In the genomic region with DNA sequence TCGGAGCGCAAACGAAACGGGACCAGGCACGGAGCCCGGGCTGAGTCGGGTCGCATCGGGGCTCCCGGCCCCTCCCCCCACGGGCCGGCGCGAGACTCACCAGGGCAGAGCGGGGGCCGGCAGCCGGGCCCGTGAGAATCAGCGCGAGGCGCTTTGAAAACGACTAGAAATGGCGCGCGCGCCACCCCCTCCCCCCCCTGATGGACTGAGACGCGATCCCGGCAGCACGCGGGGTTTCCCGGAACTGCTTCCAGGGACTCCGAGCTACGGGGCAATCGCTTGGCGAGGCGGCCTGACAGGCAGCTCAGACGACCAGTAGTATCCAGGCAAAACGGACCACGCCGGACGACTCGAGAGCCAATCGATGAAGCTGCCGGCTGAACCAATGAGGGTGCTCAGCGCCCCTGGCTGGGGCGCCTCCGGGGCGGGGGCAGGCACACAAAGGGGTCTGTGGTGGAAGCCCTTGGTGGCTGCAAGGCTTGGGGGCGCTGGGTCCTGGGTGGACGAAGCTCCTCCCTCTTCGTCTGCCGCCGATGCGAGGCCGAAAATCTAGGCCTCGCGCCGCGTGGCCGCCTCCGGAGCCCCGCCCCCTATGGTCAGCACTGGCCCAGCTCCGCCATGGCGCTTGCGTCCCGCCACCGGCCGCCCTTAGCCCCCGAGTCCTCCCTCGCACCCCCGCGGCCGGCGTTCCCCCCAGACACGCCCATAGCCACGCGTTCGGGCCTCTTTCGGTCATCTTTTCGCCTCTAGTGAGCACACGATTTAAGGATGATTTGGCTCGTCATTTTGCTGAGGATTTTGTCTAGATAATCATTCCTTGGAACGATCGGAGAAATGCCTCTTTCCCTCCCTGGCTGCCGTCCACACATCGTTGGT, we compare ENCODE assay signal across 1 cellular context.
TF ChIP-seq lines count a peak whose summit lies in the region.

A gene (minus strand): TSS at position 174 of the 876 bp plus-strand sequence. CDS start 3,276 bp downstream, outside the sequence.

TF ChIP-seq in HepG2, 621 proteins besides CTCF, POLR2A, EP300 and RAD21 (continued from another document and continues in another):
- TF ChIP-seq, protein P1, sequence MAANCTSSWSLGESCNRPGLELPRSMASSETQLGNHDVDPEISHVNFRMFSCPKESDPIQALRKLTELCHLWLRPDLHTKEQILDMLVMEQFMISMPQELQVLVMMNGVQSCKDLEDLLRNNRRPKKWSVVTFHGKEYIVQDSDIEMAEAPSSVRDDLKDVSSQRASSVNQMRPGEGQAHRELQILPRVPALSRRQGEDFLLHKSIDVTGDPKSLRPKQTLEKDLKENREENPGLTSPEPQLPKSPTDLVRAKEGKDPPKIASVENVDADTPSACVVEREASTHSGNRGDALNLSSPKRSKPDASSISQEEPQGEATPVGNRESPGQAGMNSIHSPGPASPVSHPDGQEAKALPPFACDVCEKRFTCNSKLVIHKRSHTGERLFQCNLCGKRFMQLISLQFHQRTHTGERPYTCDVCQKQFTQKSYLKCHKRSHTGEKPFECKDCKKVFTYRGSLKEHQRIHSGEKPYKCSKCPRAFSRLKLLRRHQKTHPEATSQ (CRISPR knock-in tag; IDR thresholded peaks at IDR 0.05; ENCODE audit: borderline replicate concordance), result peak; percentile 55; the same call in 1 of the 2 replicates
- TF ChIP-seq, protein P2, sequence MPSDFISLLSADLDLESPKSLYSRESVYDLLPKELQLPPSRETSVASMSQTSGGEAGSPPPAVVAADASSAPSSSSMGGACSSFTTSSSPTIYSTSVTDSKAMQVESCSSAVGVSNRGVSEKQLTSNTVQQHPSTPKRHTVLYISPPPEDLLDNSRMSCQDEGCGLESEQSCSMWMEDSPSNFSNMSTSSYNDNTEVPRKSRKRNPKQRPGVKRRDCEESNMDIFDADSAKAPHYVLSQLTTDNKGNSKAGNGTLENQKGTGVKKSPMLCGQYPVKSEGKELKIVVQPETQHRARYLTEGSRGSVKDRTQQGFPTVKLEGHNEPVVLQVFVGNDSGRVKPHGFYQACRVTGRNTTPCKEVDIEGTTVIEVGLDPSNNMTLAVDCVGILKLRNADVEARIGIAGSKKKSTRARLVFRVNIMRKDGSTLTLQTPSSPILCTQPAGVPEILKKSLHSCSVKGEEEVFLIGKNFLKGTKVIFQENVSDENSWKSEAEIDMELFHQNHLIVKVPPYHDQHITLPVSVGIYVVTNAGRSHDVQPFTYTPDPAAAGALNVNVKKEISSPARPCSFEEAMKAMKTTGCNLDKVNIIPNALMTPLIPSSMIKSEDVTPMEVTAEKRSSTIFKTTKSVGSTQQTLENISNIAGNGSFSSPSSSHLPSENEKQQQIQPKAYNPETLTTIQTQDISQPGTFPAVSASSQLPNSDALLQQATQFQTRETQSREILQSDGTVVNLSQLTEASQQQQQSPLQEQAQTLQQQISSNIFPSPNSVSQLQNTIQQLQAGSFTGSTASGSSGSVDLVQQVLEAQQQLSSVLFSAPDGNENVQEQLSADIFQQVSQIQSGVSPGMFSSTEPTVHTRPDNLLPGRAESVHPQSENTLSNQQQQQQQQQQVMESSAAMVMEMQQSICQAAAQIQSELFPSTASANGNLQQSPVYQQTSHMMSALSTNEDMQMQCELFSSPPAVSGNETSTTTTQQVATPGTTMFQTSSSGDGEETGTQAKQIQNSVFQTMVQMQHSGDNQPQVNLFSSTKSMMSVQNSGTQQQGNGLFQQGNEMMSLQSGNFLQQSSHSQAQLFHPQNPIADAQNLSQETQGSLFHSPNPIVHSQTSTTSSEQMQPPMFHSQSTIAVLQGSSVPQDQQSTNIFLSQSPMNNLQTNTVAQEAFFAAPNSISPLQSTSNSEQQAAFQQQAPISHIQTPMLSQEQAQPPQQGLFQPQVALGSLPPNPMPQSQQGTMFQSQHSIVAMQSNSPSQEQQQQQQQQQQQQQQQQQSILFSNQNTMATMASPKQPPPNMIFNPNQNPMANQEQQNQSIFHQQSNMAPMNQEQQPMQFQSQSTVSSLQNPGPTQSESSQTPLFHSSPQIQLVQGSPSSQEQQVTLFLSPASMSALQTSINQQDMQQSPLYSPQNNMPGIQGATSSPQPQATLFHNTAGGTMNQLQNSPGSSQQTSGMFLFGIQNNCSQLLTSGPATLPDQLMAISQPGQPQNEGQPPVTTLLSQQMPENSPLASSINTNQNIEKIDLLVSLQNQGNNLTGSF (CRISPR knock-in tag; IDR thresholded peaks at IDR 0.05), result no peak; the same call in none of the 2 replicates
- no peak; the same call in 1 of the 2 replicates for TF ChIP-seq ZKSCAN8 (CRISPR knock-in tag; IDR thresholded peaks at IDR 0.05; ENCODE audit: borderline replicate concordance)
- peak; percentile 13; the same call in 1 of the 2 replicates for TF ChIP-seq MTF2 (CRISPR knock-in tag; IDR thresholded peaks at IDR 0.05; ENCODE audit: borderline replicate concordance)
- no peak; the same call in 1 of the 2 replicates for TF ChIP-seq ZNF724P (CRISPR knock-in tag; IDR thresholded peaks at IDR 0.05; ENCODE audit: borderline replicate concordance)
- 0 out of 2 replicates have a peak, but pooled peaks have one; percentile 28 for TF ChIP-seq RXRB (CRISPR knock-in tag; IDR thresholded peaks at IDR 0.05; ENCODE audit: borderline replicate concordance)
- TF ChIP-seq, protein P3, sequence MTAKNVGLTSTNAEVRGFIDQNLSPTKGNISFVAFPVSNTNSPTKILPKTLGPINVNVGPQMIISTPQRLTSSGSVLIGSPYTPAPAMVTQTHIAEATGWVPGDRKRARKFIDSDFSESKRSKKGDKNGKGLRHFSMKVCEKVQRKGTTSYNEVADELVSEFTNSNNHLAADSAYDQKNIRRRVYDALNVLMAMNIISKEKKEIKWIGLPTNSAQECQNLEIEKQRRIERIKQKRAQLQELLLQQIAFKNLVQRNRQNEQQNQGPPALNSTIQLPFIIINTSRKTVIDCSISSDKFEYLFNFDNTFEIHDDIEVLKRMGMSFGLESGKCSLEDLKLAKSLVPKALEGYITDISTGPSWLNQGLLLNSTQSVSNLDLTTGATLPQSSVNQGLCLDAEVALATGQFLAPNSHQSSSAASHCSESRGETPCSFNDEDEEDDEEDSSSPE (CRISPR knock-in tag; IDR thresholded peaks at IDR 0.05), result peak; percentile 44
- peak; percentile 77 for TF ChIP-seq ZNF138 (CRISPR knock-in tag; IDR thresholded peaks at IDR 0.05; ENCODE audit: low read depth)
- no peak for TF ChIP-seq ZSCAN12 (CRISPR knock-in tag; IDR thresholded peaks at IDR 0.05)
- TF ChIP-seq, protein P4, sequence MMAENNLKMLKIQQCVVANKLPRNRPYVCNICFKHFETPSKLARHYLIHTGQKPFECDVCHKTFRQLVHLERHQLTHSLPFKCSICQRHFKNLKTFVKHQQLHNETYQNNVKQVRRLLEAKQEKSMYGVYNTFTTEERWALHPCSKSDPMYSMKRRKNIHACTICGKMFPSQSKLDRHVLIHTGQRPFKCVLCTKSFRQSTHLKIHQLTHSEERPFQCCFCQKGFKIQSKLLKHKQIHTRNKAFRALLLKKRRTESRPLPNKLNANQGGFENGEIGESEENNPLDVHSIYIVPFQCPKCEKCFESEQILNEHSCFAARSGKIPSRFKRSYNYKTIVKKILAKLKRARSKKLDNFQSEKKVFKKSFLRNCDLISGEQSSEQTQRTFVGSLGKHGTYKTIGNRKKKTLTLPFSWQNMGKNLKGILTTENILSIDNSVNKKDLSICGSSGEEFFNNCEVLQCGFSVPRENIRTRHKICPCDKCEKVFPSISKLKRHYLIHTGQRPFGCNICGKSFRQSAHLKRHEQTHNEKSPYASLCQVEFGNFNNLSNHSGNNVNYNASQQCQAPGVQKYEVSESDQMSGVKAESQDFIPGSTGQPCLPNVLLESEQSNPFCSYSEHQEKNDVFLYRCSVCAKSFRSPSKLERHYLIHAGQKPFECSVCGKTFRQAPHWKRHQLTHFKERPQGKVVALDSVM (CRISPR knock-in tag; IDR thresholded peaks at IDR 0.05), result peak; percentile 53; the same call in 1 of the 2 replicates
- TF ChIP-seq ZNF136 (CRISPR knock-in tag; IDR thresholded peaks at IDR 0.05; ENCODE audit: low read depth), result no peak
- no peak for TF ChIP-seq KAT2B (IDR thresholded peaks at IDR 0.05; ENCODE audit: borderline replicate concordance, low read depth, low read length)
- TF ChIP-seq, protein P5, sequence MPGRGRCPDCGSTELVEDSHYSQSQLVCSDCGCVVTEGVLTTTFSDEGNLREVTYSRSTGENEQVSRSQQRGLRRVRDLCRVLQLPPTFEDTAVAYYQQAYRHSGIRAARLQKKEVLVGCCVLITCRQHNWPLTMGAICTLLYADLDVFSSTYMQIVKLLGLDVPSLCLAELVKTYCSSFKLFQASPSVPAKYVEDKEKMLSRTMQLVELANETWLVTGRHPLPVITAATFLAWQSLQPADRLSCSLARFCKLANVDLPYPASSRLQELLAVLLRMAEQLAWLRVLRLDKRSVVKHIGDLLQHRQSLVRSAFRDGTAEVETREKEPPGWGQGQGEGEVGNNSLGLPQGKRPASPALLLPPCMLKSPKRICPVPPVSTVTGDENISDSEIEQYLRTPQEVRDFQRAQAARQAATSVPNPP (CRISPR knock-in tag; IDR thresholded peaks at IDR 0.05), result no peak
- peak; percentile 24; the same call in 1 of the 2 replicates for TF ChIP-seq ZNF556 (CRISPR knock-in tag; IDR thresholded peaks at IDR 0.05; ENCODE audit: borderline replicate concordance)
- TF ChIP-seq, protein P6, sequence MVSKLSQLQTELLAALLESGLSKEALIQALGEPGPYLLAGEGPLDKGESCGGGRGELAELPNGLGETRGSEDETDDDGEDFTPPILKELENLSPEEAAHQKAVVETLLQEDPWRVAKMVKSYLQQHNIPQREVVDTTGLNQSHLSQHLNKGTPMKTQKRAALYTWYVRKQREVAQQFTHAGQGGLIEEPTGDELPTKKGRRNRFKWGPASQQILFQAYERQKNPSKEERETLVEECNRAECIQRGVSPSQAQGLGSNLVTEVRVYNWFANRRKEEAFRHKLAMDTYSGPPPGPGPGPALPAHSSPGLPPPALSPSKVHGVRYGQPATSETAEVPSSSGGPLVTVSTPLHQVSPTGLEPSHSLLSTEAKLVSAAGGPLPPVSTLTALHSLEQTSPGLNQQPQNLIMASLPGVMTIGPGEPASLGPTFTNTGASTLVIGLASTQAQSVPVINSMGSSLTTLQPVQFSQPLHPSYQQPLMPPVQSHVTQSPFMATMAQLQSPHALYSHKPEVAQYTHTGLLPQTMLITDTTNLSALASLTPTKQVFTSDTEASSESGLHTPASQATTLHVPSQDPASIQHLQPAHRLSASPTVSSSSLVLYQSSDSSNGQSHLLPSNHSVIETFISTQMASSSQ (IDR thresholded peaks at IDR 0.05; ENCODE audit: low read depth), result no peak
- TF ChIP-seq, protein P6 (CRISPR knock-in tag; IDR thresholded peaks at IDR 0.05; ENCODE audit: borderline replicate concordance), result no peak
- TF ChIP-seq ZNF260 (CRISPR knock-in tag; IDR thresholded peaks at IDR 0.05; ENCODE audit: borderline replicate concordance, low read depth), result 0 out of 2 replicates have a peak, but pooled peaks have one; percentile 18
- TF ChIP-seq RORA (CRISPR knock-in tag; IDR thresholded peaks at IDR 0.05), result no peak
- TF ChIP-seq JUND (CRISPR knock-in tag; IDR thresholded peaks at IDR 0.05), result peak; percentile 46; the same call in 1 of the 2 replicates
- 0 out of 2 replicates have a peak, but pooled peaks have one; percentile 71 for TF ChIP-seq FOXC1 (CRISPR knock-in tag; IDR thresholded peaks at IDR 0.05; ENCODE audit: borderline replicate concordance)
- 0 out of 2 replicates have a peak, but pooled peaks have one; percentile 37 for TF ChIP-seq AKAP8 (CRISPR knock-in tag; IDR thresholded peaks at IDR 0.05)
- 0 out of 2 replicates have a peak, but pooled peaks have one; percentile 21 for TF ChIP-seq HMG20B (CRISPR knock-in tag; conservative IDR thresholded peaks at IDR 0.05)
- TF ChIP-seq ZNF564 (CRISPR knock-in tag; IDR thresholded peaks at IDR 0.05), result peak; percentile 18
- no peak for TF ChIP-seq SMARCC2 (IDR thresholded peaks at IDR 0.05)
- no peak for TF ChIP-seq ZNF557 (CRISPR knock-in tag; IDR thresholded peaks at IDR 0.05)
- TF ChIP-seq SMAD3 (CRISPR knock-in tag; IDR thresholded peaks at IDR 0.05), result no peak
- TF ChIP-seq SNAI1 (CRISPR knock-in tag; IDR thresholded peaks at IDR 0.05; ENCODE audit: borderline replicate concordance), result no peak; the same call in 1 of the 2 replicates
- peak; percentile 76 for TF ChIP-seq POLR2AphosphoS5 (IDR thresholded peaks at IDR 0.05; ENCODE audit: low read depth, low read length)
- TF ChIP-seq, protein P7, sequence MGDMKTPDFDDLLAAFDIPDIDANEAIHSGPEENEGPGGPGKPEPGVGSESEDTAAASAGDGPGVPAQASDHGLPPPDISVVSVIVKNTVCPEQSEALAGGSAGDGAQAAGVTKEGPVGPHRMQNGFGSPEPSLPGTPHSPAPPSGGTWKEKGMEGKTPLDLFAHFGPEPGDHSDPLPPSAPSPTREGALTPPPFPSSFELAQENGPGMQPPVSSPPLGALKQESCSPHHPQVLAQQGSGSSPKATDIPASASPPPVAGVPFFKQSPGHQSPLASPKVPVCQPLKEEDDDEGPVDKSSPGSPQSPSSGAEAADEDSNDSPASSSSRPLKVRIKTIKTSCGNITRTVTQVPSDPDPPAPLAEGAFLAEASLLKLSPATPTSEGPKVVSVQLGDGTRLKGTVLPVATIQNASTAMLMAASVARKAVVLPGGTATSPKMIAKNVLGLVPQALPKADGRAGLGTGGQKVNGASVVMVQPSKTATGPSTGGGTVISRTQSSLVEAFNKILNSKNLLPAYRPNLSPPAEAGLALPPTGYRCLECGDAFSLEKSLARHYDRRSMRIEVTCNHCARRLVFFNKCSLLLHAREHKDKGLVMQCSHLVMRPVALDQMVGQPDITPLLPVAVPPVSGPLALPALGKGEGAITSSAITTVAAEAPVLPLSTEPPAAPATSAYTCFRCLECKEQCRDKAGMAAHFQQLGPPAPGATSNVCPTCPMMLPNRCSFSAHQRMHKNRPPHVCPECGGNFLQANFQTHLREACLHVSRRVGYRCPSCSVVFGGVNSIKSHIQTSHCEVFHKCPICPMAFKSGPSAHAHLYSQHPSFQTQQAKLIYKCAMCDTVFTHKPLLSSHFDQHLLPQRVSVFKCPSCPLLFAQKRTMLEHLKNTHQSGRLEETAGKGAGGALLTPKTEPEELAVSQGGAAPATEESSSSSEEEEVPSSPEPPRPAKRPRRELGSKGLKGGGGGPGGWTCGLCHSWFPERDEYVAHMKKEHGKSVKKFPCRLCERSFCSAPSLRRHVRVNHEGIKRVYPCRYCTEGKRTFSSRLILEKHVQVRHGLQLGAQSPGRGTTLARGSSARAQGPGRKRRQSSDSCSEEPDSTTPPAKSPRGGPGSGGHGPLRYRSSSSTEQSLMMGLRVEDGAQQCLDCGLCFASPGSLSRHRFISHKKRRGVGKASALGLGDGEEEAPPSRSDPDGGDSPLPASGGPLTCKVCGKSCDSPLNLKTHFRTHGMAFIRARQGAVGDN (CRISPR knock-in tag; IDR thresholded peaks at IDR 0.05), result peak; percentile 97
